In the genomic region with DNA sequence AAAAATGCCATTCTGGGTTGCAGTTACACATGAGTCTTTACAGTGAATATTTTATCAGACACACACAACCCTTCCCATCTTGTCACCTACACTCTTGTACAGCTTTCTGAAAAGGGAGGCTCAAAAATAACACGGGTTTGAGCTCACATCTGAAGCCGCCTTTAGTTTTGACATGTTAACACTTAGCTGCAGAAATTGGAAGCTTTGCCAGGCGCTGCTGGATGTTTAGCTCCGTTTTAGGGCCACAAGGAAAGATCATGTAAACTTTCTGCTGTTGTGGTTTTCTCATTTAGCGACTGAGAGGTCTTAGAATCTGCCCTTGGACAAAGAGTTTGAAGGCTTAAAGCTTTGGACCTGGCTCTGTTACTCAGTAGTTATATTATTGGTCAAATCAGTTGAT, we compare ENCODE assay signal across 21 cellular contexts.
"Had no signal": no experiment of that assay in that cellular context is flagged by ENCODE, and none has a peak within 500 bp of the region (broad histone marks: within the 10 kb centered on the region; RNA-seq: fewer than 3 reads in every experiment).

No MANE protein-coding gene starts in this region.

- H3K27me3 ChIP-seq: breast epithelium, heart left ventricle, neural progenitor cell, tibial nerve had no signal

- H3K36me3 Mint-ChIP-seq: natural killer cell, neural progenitor cell had no signal

- H3K4me1 ChIP-seq: breast epithelium, neural progenitor cell had no signal

- H3K27ac ChIP-seq: breast epithelium, heart left ventricle, neural progenitor cell had no signal

- H3K9me3 Mint-ChIP-seq: activated CD4-positive, alpha-beta memory T cell treated with anti-CD3 and anti-CD28 coated beads for 36 hours; central memory CD8-positive, alpha-beta T cell; dendritic cell treated with granulocyte-macrophage colony-stimulating factor and Interleukin-4, amounts not matched to agents 40 ng/mL and 50 ng/mL, for 4 days; natural killer cell; neural progenitor cell had no signal

- H3K27ac Mint-ChIP-seq: activated CD4-positive, alpha-beta memory T cell treated with anti-CD3 and anti-CD28 coated beads for 36 hours; activated CD4-positive, alpha-beta T cell treated with anti-CD3 and anti-CD28 coated beads, Interleukin-2, amount 10 ng/mL, durations not matched to agents 24 days and 14 days; activated CD8-positive, alpha-beta memory T cell treated with anti-CD3 and anti-CD28 coated beads, Interleukin-2, amount 10 ng/mL, durations not matched to agents 7 days and 5 days; dendritic cell treated with granulocyte-macrophage colony-stimulating factor and Interleukin-4, amounts not matched to agents 40 ng/mL and 50 ng/mL, for 4 days; neural progenitor cell; T-helper 17 cell had no signal

- DNase-seq: activated CD4-positive, alpha-beta memory T cell treated with anti-CD3 and anti-CD28 coated beads for 36 hours; activated CD4-positive, alpha-beta T cell treated with anti-CD3 and anti-CD28 coated beads, Interleukin-2, amount 10 ng/mL, durations not matched to agents 24 days and 14 days; activated CD4-positive, CD25-positive, alpha-beta regulatory T cell treated with anti-CD3 and anti-CD28 coated beads, Interleukin-2, amount 50 U/mL, for 72 hours; activated CD8-positive, alpha-beta memory T cell treated with anti-CD3 and anti-CD28 coated beads, Interleukin-2, amount 10 ng/mL, durations not matched to agents 7 days and 5 days; activated naive CD4-positive, alpha-beta T cell; activated T-cell treated with anti-CD3 and anti-CD28 coated beads, Interleukin-2, amount 50 U/mL, for 48 hours; amygdala; effector CD4-positive, alpha-beta T cell; heart left ventricle; mesendoderm; natural killer cell; right cardiac atrium; stimulated activated naive CD4-positive, alpha-beta T cell treated with Interleukin-2 at 50 U/mL for 16 hours; T-helper 17 cell had no signal

- H3K27me3 Mint-ChIP-seq: activated CD4-positive, alpha-beta memory T cell treated with anti-CD3 and anti-CD28 coated beads for 36 hours; activated CD4-positive, alpha-beta T cell treated with anti-CD3 and anti-CD28 coated beads, Interleukin-2, amount 10 ng/mL, durations not matched to agents 24 days and 14 days; activated CD8-positive, alpha-beta memory T cell treated with anti-CD3 and anti-CD28 coated beads, Interleukin-2, amount 10 ng/mL, durations not matched to agents 7 days and 5 days; central memory CD8-positive, alpha-beta T cell; dendritic cell treated with granulocyte-macrophage colony-stimulating factor and Interleukin-4, amounts not matched to agents 40 ng/mL and 50 ng/mL, for 4 days; T-helper 17 cell had no signal

- H3K4me3 ChIP-seq: breast epithelium, heart left ventricle, lung, neural progenitor cell, tibial nerve had no signal

- H3K36me3 ChIP-seq: breast epithelium, neural progenitor cell, tibial nerve had no signal

- H3K4me2 ChIP-seq: neural progenitor cell had no signal

- H3K4me3 Mint-ChIP-seq: activated CD4-positive, alpha-beta memory T cell treated with anti-CD3 and anti-CD28 coated beads for 36 hours; activated CD4-positive, alpha-beta T cell treated with anti-CD3 and anti-CD28 coated beads, Interleukin-2, amount 10 ng/mL, durations not matched to agents 24 days and 14 days; activated CD8-positive, alpha-beta memory T cell treated with anti-CD3 and anti-CD28 coated beads, Interleukin-2, amount 10 ng/mL, durations not matched to agents 7 days and 5 days; central memory CD8-positive, alpha-beta T cell; dendritic cell treated with granulocyte-macrophage colony-stimulating factor and Interleukin-4, amounts not matched to agents 40 ng/mL and 50 ng/mL, for 4 days; natural killer cell; neural progenitor cell; T-helper 17 cell had no signal

- H3K9me3 ChIP-seq: breast epithelium, heart left ventricle, tibial nerve had no signal

- ATAC-seq: activated CD8-positive, alpha-beta memory T cell treated with anti-CD3 and anti-CD28 coated beads, Interleukin-2, amount 10 ng/mL, durations not matched to agents 7 days and 5 days; heart left ventricle; left lobe of liver; natural killer cell; right cardiac atrium; T-helper 17 cell had no signal
